In genomic region chr9:127847155-127847463, GRCh38 we compare ENCODE assay signal across 13 cellular contexts. TPM values are rescaled to one million over a fixed set of nuclear protein-coding genes. Genes with fewer than 3 reads are reported as not detected.
A peak's percentile ranks its signal among the peaks of the same experiment; 100 is the strongest.
DNase-seq lines count a peak whose midpoint lies in the region; ATAC-seq and TF ChIP-seq lines count a peak whose summit lies in the region.
"Had no signal": no experiment of that assay in that cellular context is flagged by ENCODE, and none has a peak within 500 bp of the region (broad histone marks: within the 10 kb centered on the region; RNA-seq: fewer than 3 reads in every experiment).

No MANE protein-coding gene starts in this region.

- no peak for TF ChIP-seq POLR2A in testis (IDR thresholded peaks at IDR 0.05)

- no peak overlapping the region for H3K4me3 Mint-ChIP-seq in CD8-positive, alpha-beta T cell
- H3K4me3 Mint-ChIP-seq: activated CD4-positive, alpha-beta memory T cell treated with anti-CD3 and anti-CD28 coated beads for 36 hours had no signal

- H3K36me3 ChIP-seq in testis (ENCODE audit: low read depth, missing control alignments): no peaks in the 10 kb centered on the region
- H3K36me3 ChIP-seq in CD8-positive, alpha-beta T cell (ENCODE audit: insufficient read depth, low read length): no peaks in the 10 kb centered on the region

- peak overlapping the region; percentile 78 to 93 for H3K27ac ChIP-seq in testis
- no peak overlapping the region for H3K27ac ChIP-seq in CD8-positive, alpha-beta T cell (ENCODE audit: low read depth, low read length)
- H3K27ac ChIP-seq: KMS-11 had no signal

- H3K4me1 Mint-ChIP-seq in CD8-positive, alpha-beta T cell (ENCODE audit: low read depth): peaks cover 5% of the 10 kb centered on the region

- intact Hi-C loops in testis (cut with DNase I; ENCODE audit: low total_unique reads): no loop called here
- intact Hi-C loops in CD8-positive, alpha-beta T cell (cut with DNase I, micrococcal nuclease): no loop called here

- peaks cover 11% of the 10 kb centered on the region for H3K9me3 Mint-ChIP-seq in CD8-positive, alpha-beta T cell

- no peak for TF ChIP-seq CTCF in testis (IDR thresholded peaks at IDR 0.05)
- no peak for TF ChIP-seq CTCF in CD8-positive, alpha-beta T cell (IDR thresholded peaks at IDR 0.05)

- H3K9me3 ChIP-seq in testis: no peaks in the 10 kb centered on the region
- peaks cover 11% of the 10 kb centered on the region for H3K9me3 ChIP-seq in CD8-positive, alpha-beta T cell (ENCODE audit: low read length)

- no peaks in the 10 kb centered on the region for H3K27me3 ChIP-seq in testis
- no peaks in the 10 kb centered on the region for H3K27me3 ChIP-seq in CD8-positive, alpha-beta T cell (ENCODE audit: insufficient read depth, low read length)

- no peak overlapping the region for H3K27ac Mint-ChIP-seq in CD8-positive, alpha-beta T cell
- H3K27ac Mint-ChIP-seq: activated CD4-positive, alpha-beta memory T cell treated with anti-CD3 and anti-CD28 coated beads for 36 hours had no signal

- H3K27me3 Mint-ChIP-seq in CD8-positive, alpha-beta T cell (ENCODE audit: low read depth): no peaks in the 10 kb centered on the region
- H3K27me3 Mint-ChIP-seq: activated CD4-positive, alpha-beta memory T cell treated with anti-CD3 and anti-CD28 coated beads for 36 hours had no signal

- peak; percentile 71 for DNase-seq in NCI-H69 (lab: John Stamatoyannopoulos, UW)
- peak; percentile 44 to 84 for DNase-seq in lung microvascular endothelial cell (ENCODE audit: low read depth in 2 of 2)
- no peak for DNase-seq in testis
- DNase-seq in CD8-positive, alpha-beta T cell: no peak
- no peak for DNase-seq in glomerular visceral epithelial cell (ENCODE audit: extremely low spot score)
- DNase-seq in DMS53 treated with DMSO at 0.1 percent for 48 hours (lab: John Stamatoyannopoulos, UW; ENCODE audit: unreplicated experiment): no peak
- DNase-seq: activated CD4-positive, alpha-beta memory T cell treated with anti-CD3 and anti-CD28 coated beads for 36 hours; mammary epithelial cell; NCI-H446 treated with DMSO at 0.1 percent for 48 hours; stimulated activated CD4-positive, alpha-beta T cell treated with anti-CD3 and anti-CD28 coated beads, Interleukin-12 subunit alpha, Interleukin-12 subunit beta, amount 100 ng/mL, for 4 hours had no signal

- H3K36me3 Mint-ChIP-seq in CD8-positive, alpha-beta T cell: peaks cover 21% of the 10 kb centered on the region

- peak overlapping the region in 1 of 2 donors; percentile 83 for H3K4me3 ChIP-seq in testis
- H3K4me3 ChIP-seq in CD8-positive, alpha-beta T cell (ENCODE audit: low read depth, low read length): no peak overlapping the region

- POLR2A ChIA-PET in CD8-positive, alpha-beta T cell (lab: Charles Lee): no interaction called here

- H3K4me1 ChIP-seq in testis: peaks cover 6% of the 10 kb centered on the region
- H3K4me1 ChIP-seq in CD8-positive, alpha-beta T cell (ENCODE audit: insufficient read depth, low read length): no peaks in the 10 kb centered on the region

- CTCF ChIA-PET in CD8-positive, alpha-beta T cell (lab: Charles Lee): interaction anchor here (0.8 to 1.8 kb wide), 3 partner anchors 21 to 74 kb away, joined by 3 to 6 read pairs (median 3); no protein-coding TSS in a partner anchor

- WGBS in testis, 2 donors: 51 to 56% methylated on average over 6 of the region's 6 CpGs

- peak; percentile 28 for ATAC-seq in esophagus mucosa
- no peak for ATAC-seq in CD8-positive, alpha-beta T cell
- ATAC-seq in GM18520 (IDR thresholded peaks at IDR 0.05; ENCODE audit: unreplicated experiment): no peak

RNA-seq across cellular contexts. Expression of gene ENG, which starts 7.3 kb away (rescaled TPM):
- 14.3 TPM for total RNA-seq in esophagus mucosa
- total RNA-seq in lung microvascular endothelial cell: 34.0 and 51.6 TPM in 2 replicates
- total RNA-seq in testis: 100 to 1,000 TPM; 132 to 214 TPM
- polyA plus RNA-seq in testis (ENCODE audit: insufficient read depth, low read depth, low replicate concordance): 144 TPM
- 1 to 10 TPM; 2.6 to 3.0 TPM for total RNA-seq in CD8-positive, alpha-beta T cell

RNA-seq across cellular contexts. Expression of gene AK1, which starts 30.4 kb away (rescaled TPM):
- total RNA-seq in esophagus mucosa (39.9 TPM), lung microvascular endothelial cell (22.0 and 24.8 TPM in 2 replicates), testis (100 to 1,000 TPM in 1 of 2 donors, 10 to 100 TPM in 1; 86.7 to 103 TPM)
- 154 TPM for polyA plus RNA-seq in testis (ENCODE audit: insufficient read depth, low read depth, low replicate concordance)
- 10 to 100 TPM; 34.8 to 35.2 TPM for total RNA-seq in CD8-positive, alpha-beta T cell

RNA-seq across cellular contexts. Expression of gene FPGS, which starts 44.4 kb away (rescaled TPM):
- total RNA-seq in esophagus mucosa: 28.3 TPM
- 39.7 and 51.0 TPM in 2 replicates for total RNA-seq in lung microvascular endothelial cell
- total RNA-seq in testis: 100 to 1,000 TPM in 1 of 2 donors, 10 to 100 TPM in 1; 99.3 to 105 TPM
- polyA plus RNA-seq in testis (ENCODE audit: insufficient read depth, low read depth, low replicate concordance): 37.9 TPM
- 10 to 100 TPM; 91.9 to 95.3 TPM for total RNA-seq in CD8-positive, alpha-beta T cell

RNA-seq across cellular contexts. Expression of gene ST6GALNAC6, which starts 52.3 kb away (rescaled TPM):
- total RNA-seq in esophagus mucosa: 13.0 TPM
- 23.5 and 30.0 TPM in 2 replicates for total RNA-seq in lung microvascular endothelial cell
- 10 to 100 TPM; 46.3 to 70.3 TPM for total RNA-seq in testis
- polyA plus RNA-seq in testis (ENCODE audit: insufficient read depth, low read depth, low replicate concordance): 43.0 TPM
- total RNA-seq in CD8-positive, alpha-beta T cell: 10 to 100 TPM; 49.8 to 56.1 TPM

Comparison
In these comparisons a context has a peak if more than half of its experiments do, and no peak if none do; other contexts are left out.
1. DNase-seq: peak in NCI-H69 (single experiment) and lung microvascular endothelial cell (2 of 2); none in testis (single experiment), CD8-positive, alpha-beta T cell (0 of 7), glomerular visceral epithelial cell (single experiment) and DMS53 treated with DMSO at 0.1 percent for 48 hours (single experiment).